Comparison of ENCODE assay signal across 8 cellular contexts in the genomic region with DNA sequence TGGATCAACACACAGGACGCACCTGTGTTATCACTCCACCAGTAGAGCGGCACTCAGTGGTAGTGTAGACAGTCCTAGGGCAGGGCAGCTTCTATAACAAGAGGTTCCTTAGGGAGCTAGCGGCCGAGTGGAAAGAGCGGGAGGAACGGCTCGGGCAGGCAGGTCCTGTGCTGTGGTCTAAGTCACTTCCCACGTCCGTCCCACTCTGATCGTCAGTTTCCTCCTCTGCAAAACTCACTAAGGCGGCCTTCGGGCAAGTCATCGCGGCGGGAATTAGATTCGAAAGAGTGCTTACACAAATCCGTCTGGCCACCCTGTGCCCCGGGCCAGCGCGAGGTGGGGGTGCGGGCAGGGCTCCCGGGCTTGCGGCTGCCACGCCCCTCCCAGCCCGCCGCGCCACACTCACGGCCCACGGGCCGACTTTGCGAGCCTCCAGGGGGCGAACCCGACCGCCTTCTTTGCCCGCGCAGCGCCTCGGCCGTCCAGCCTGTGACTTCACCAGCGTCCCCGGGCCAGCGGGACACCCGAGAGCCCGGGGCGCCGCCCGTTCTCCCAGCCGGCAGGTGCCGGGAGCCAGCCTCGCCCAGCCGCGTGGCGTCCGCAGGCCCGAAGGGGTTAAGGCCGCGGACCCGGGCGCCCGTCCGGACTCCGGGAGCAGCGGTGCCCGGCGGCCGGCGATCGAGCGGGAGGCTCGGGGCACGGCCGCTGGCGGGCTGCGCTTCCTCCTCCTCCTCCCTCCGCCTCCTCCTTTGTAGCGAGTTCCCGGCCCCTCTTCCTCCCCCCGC. TPM values are rescaled to one million over a fixed set of nuclear protein-coding genes. Genes with fewer than 3 reads are reported as not detected.
DNase-seq lines count a peak whose midpoint lies in the region; ATAC-seq and TF ChIP-seq lines count a peak whose summit lies in the region.

No MANE protein-coding gene starts in this region.

- H3K27me3 Mint-ChIP-seq in activated CD8-positive, alpha-beta T cell treated with anti-CD3 and anti-CD28 coated beads, Interleukin-2, amount 10 ng/mL, durations not matched to agents 7 days and 5 days (ENCODE audit: low read depth), result peaks cover 53% of the 10 kb centered on the region

- POLR2A ChIA-PET in activated CD8-positive, alpha-beta T cell treated with anti-CD3 and anti-CD28 coated beads, Interleukin-2, amount 10 ng/mL, durations not matched to agents 7 days and 5 days (lab: Charles Lee), result no interaction called here

- peak overlapping the region; percentile 69 for H3K27ac ChIP-seq in subcutaneous abdominal adipose tissue (ENCODE audit: low read depth, low read length)

- peak; percentile 61 for ATAC-seq in activated CD8-positive, alpha-beta T cell treated with anti-CD3 and anti-CD28 coated beads, Interleukin-2, amount 10 ng/mL, durations not matched to agents 7 days and 5 days
- ATAC-seq in GM21717 (IDR thresholded peaks at IDR 0.05; ENCODE audit: unreplicated experiment), result no peak

- H3K36me3 Mint-ChIP-seq in activated CD8-positive, alpha-beta T cell treated with anti-CD3 and anti-CD28 coated beads, Interleukin-2, amount 10 ng/mL, durations not matched to agents 7 days and 5 days (ENCODE audit: low read depth), result no peaks in the 10 kb centered on the region

- no peaks in the 10 kb centered on the region for H3K36me3 ChIP-seq in subcutaneous abdominal adipose tissue (ENCODE audit: control insufficient read depth in 5 of 5, insufficient read depth in 5 of 5, low read length in 5 of 5)

- peak overlapping the region; percentile 69 for H3K4me3 Mint-ChIP-seq in activated CD8-positive, alpha-beta T cell treated with anti-CD3 and anti-CD28 coated beads, Interleukin-2, amount 10 ng/mL, durations not matched to agents 7 days and 5 days

- no peak overlapping the region for H3K27ac Mint-ChIP-seq in activated CD8-positive, alpha-beta T cell treated with anti-CD3 and anti-CD28 coated beads, Interleukin-2, amount 10 ng/mL, durations not matched to agents 7 days and 5 days

- H3K4me1 ChIP-seq in subcutaneous abdominal adipose tissue (ENCODE audit: control insufficient read depth in 5 of 5, insufficient read depth in 5 of 5, low read length in 5 of 5), result peaks cover 12 to 60% (median 53%) of the 10 kb centered on the region in 5 donors

- no peaks in the 10 kb centered on the region for H3K9me3 ChIP-seq in subcutaneous abdominal adipose tissue (ENCODE audit: control insufficient read depth in 5 of 5, low read length in 5 of 5)

- TF ChIP-seq POLR2A in NB4 (IDR thresholded peaks at IDR 0.05; ENCODE audit: extremely low read depth, insufficient read length) (no peak), erythroblast (IDR thresholded peaks at IDR 0.05; ENCODE audit: low read length) (no peak)

- peak overlapping the region; percentile 23 for H3K4me3 ChIP-seq in NB4 (ENCODE audit: low read depth, low read length)
- H3K4me3 ChIP-seq in subcutaneous abdominal adipose tissue (ENCODE audit: low read depth in 1 of 5, low read length in 5 of 5), result peak overlapping the region; percentile 75 to 91 (median 76)

- H3K9me3 Mint-ChIP-seq in activated CD8-positive, alpha-beta T cell treated with anti-CD3 and anti-CD28 coated beads, Interleukin-2, amount 10 ng/mL, durations not matched to agents 7 days and 5 days (ENCODE audit: insufficient read depth), result no peaks in the 10 kb centered on the region

- TF ChIP-seq CTCF in NB4 (IDR thresholded peaks at IDR 0.05; ENCODE audit: low read depth, low read length), result no peak

- CTCF ChIA-PET in activated CD8-positive, alpha-beta T cell treated with anti-CD3 and anti-CD28 coated beads, Interleukin-2, amount 10 ng/mL, durations not matched to agents 7 days and 5 days (lab: Charles Lee), result no interaction called here

- H3K4me1 Mint-ChIP-seq in activated CD8-positive, alpha-beta T cell treated with anti-CD3 and anti-CD28 coated beads, Interleukin-2, amount 10 ng/mL, durations not matched to agents 7 days and 5 days (ENCODE audit: low read depth), result peaks cover 10% of the 10 kb centered on the region

- H3K27me3 ChIP-seq in subcutaneous abdominal adipose tissue (ENCODE audit: control insufficient read depth in 5 of 5, insufficient read depth in 4 of 5, low read length in 5 of 5), result peaks cover 0 to 4% (median 0%) of the 10 kb centered on the region in 5 donors

- peak overlapping the region in 4 of 5 donors; percentile 43 to 75 (median 64) for H3K9ac ChIP-seq in subcutaneous abdominal adipose tissue (ENCODE audit: low read length in 5 of 5)

- DNase-seq in EL (peak; percentile 73), NB4 (ENCODE audit: low read depth) (peak; percentile 49), erythroblast (lab: John Stamatoyannopoulos, UW) (peak; percentile 25 to 34), mesenteric fat pad (ENCODE audit: low spot score) (peak; percentile 93)
- peak; percentile 30 for DNase-seq in activated CD8-positive, alpha-beta T cell treated with anti-CD3 and anti-CD28 coated beads, Interleukin-2, amount 10 ng/mL, durations not matched to agents 7 days and 5 days
- DNase-seq in NK-92 treated with Interleukin-12 subunit alpha and Interleukin-12 subunit beta, amount 100 ng/mL, for 24 hours (lab: John Stamatoyannopoulos, UW), result no peak

RNA-seq across cellular contexts. Expression of a gene that starts 0.4 kb away (rescaled TPM):
- total RNA-seq in activated CD8-positive, alpha-beta T cell treated with anti-CD3 and anti-CD28 coated beads, Interleukin-2, amount 10 ng/mL, durations not matched to agents 7 days and 5 days, result not detected
- total RNA-seq in mesenteric fat pad, result 4.9 TPM
